Comparison of ENCODE assay signal across 18 cellular contexts in the genomic region with DNA sequence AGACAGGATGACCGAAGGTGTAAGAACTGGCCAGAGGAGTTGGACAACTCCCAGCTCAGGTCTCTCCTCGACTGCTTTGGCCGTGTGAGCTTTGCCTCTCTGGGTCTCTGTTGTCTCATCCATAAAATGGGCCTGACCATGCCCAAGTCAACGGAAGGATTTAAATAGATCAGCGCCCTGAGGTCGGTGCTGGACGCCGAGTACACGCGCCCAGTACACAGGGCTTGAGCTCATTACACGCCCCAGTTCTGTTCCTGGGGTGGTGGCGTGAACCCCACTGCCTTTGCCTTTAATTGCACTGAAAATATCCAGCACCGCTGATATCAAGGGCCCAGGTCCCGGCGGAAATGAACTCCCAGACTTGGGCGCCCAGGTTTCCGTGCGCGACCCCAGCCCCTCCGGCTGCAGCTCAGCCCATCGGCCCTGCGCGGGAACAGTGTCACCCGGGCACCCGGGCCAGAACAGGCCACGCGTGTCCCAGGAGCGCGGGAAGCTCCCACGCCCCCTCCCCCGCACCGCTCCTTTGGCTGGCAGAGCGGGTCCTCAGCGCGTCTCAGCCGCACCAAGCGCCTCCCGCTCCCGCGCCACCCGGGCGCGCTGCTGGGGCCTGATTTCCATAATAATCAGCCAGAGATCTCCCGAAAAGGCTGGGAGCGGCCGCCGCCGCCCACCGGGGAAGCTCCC. TPM values are rescaled to one million over a fixed set of nuclear protein-coding genes. Genes with fewer than 3 reads are reported as not detected.
DNase-seq lines count a peak whose midpoint lies in the region; ATAC-seq and TF ChIP-seq lines count a peak whose summit lies in the region.
"Had no signal": no experiment of that assay in that cellular context is flagged by ENCODE, and none has a peak within 500 bp of the region (broad histone marks: within the 10 kb centered on the region; RNA-seq: fewer than 3 reads in every experiment).

No MANE protein-coding gene starts in this region.

- H3K9me2 ChIP-seq in PC-3 (replicated peaks; ENCODE audit: low read length) (no peaks in the 10 kb centered on the region), neural cell (ENCODE audit: insufficient read depth, low read length) (no peaks in the 10 kb centered on the region)

- no peak for ATAC-seq in PC-3
- ATAC-seq: activated naive CD4-positive, alpha-beta T cell treated with anti-CD3 and anti-CD28 coated beads, Interleukin-2, amount 50 U/mL, for 72 hours; stimulated activated memory B cell treated with anti-CD40 and anti-IgM and Interleukin-4, amounts not matched to agents 10 μg/mL and 1 μg/mL and 100 μg/mL, for 72 hours had no signal

- H3K4me3 Mint-ChIP-seq in type B pancreatic cell = no peak overlapping the region
- H3K4me3 Mint-ChIP-seq: activated B cell treated with CpG ODN at 0.5 μM for 24 hours; stimulated activated memory B cell treated with anti-CD40 and anti-IgM and Interleukin-4, amounts not matched to agents 10 μg/mL and 1 μg/mL and 100 μg/mL, for 72 hours had no signal

- no peaks in the 10 kb centered on the region for H3K36me3 Mint-ChIP-seq in type B pancreatic cell
- H3K36me3 Mint-ChIP-seq: activated naive CD4-positive, alpha-beta T cell treated with anti-CD3 and anti-CD28 coated beads, Interleukin-2, amount 50 U/mL, for 72 hours; stimulated activated memory B cell treated with anti-CD40 and anti-IgM and Interleukin-4, amounts not matched to agents 10 μg/mL and 1 μg/mL and 100 μg/mL, for 72 hours had no signal

- H3K4me3 ChIP-seq in PC-3 (ENCODE audit: low read length) = no peak overlapping the region
- H3K4me3 ChIP-seq in fibroblast of villous mesenchyme (ENCODE audit: low read depth, low read length) = peak overlapping the region; percentile 17
- H3K4me3 ChIP-seq in neural cell (ENCODE audit: low read length) = peak overlapping the region; percentile 63
- H3K4me3 ChIP-seq in spleen = peak overlapping the region in 1 of 8 donors; percentile 8

- H3K4me1 ChIP-seq in PC-3 (ENCODE audit: insufficient read depth, low read length) (peaks cover 56% of the 10 kb centered on the region), spleen (peaks cover 0 to 12% (median 6%) of the 10 kb centered on the region in 6 donors)

- H3K9ac ChIP-seq in PC-3 (ENCODE audit: low read length) = no peak overlapping the region
- H3K9ac ChIP-seq in neural cell (ENCODE audit: low read length) = peak overlapping the region; percentile 46

- TF ChIP-seq CTCF in PC-3 (conservative IDR thresholded peaks at IDR 0.05; ENCODE audit: low read depth, low read length) (no peak), fibroblast of villous mesenchyme (IDR thresholded peaks at IDR 0.05; ENCODE audit: insufficient read depth, low read depth, low read length) (no peak), neural cell (IDR thresholded peaks at IDR 0.05; ENCODE audit: poor library complexity, severe bottlenecking) (no peak), type B pancreatic cell (conservative IDR thresholded peaks at IDR 0.05) (no peak), spleen (IDR thresholded peaks at IDR 0.05 in 8 of 11, conservative IDR thresholded peaks at IDR 0.05 in 3 of 11) (peak in 1 of 11 experiments; percentile 18)

- WGBS in spleen, 5 donors = 9 to 21% (median 11%) methylated on average over 16 to 49 of the region's 49 CpGs

- DNase-seq in COR-L47 (lab: John Stamatoyannopoulos, UW) = peak; percentile 18
- no peak for DNase-seq in PC-3
- DNase-seq in fibroblast of villous mesenchyme (ENCODE audit: low read depth) = no peak
- no peak for DNase-seq in type B pancreatic cell (ENCODE audit: extremely low spot score, unreplicated experiment)
- DNase-seq in HUDEP-2 (lab: John Stamatoyannopoulos, UW; ENCODE audit: unreplicated experiment in 76 of 76) = no peak
- DNase-seq in activated gamma-delta T cell treated with Interleukin-2 at 50 U/mL for 16 hours = no peak
- DNase-seq in spleen = no peak
- DNase-seq: activated B cell treated with CpG ODN at 0.5 μM for 24 hours; activated CD8-positive, alpha-beta memory T cell treated with anti-CD3 and anti-CD28 coated beads, Interleukin-2, amount 50 U/mL, for 48 hours; cerebellar nuclear complex; KG1; NCI-H146; NCI-H82; posterior cingulate gyrus had no signal

- H3K27ac Mint-ChIP-seq in type B pancreatic cell = no peak overlapping the region
- H3K27ac Mint-ChIP-seq: activated naive CD4-positive, alpha-beta T cell treated with anti-CD3 and anti-CD28 coated beads, Interleukin-2, amount 50 U/mL, for 72 hours; stimulated activated memory B cell treated with anti-CD40 and anti-IgM and Interleukin-4, amounts not matched to agents 10 μg/mL and 1 μg/mL and 100 μg/mL, for 72 hours had no signal

- H3K4me2 ChIP-seq in PC-3 (ENCODE audit: low read length) (0 out of 2 replicates have a peak overlapping the region, but pooled peaks have one; percentile 54), neural cell (ENCODE audit: low read length) (no peak overlapping the region)

- POLR2A ChIA-PET in PC-3 (lab: Charles Lee; ENCODE audit: unreplicated experiment) = no interaction called here

- peaks cover 4% of the 10 kb centered on the region for H3K4me1 Mint-ChIP-seq in type B pancreatic cell (ENCODE audit: unreplicated experiment)
- H3K4me1 Mint-ChIP-seq: stimulated activated memory B cell treated with anti-CD40 and anti-IgM and Interleukin-4, amounts not matched to agents 10 μg/mL and 1 μg/mL and 100 μg/mL, for 72 hours had no signal

- no peaks in the 10 kb centered on the region for H3K36me3 ChIP-seq in PC-3 (ENCODE audit: low read depth, low read length)
- no peaks in the 10 kb centered on the region for H3K36me3 ChIP-seq in neural cell (ENCODE audit: insufficient read depth, low read length)
- H3K36me3 ChIP-seq in spleen = no peaks in the 10 kb centered on the region

- H3F3A ChIP-seq in PC-3 (ENCODE audit: low read length, unreplicated experiment) = no peaks in the 10 kb centered on the region
- no peaks in the 10 kb centered on the region for H3F3A ChIP-seq in neural cell (ENCODE audit: insufficient read depth, low read length, poor library complexity, severe bottlenecking)

- H3K9me3 Mint-ChIP-seq in type B pancreatic cell = no peaks in the 10 kb centered on the region
- H3K9me3 Mint-ChIP-seq: activated B cell treated with CpG ODN at 0.5 μM for 24 hours; activated naive CD4-positive, alpha-beta T cell treated with anti-CD3 and anti-CD28 coated beads, Interleukin-2, amount 50 U/mL, for 72 hours; stimulated activated memory B cell treated with anti-CD40 and anti-IgM and Interleukin-4, amounts not matched to agents 10 μg/mL and 1 μg/mL and 100 μg/mL, for 72 hours had no signal

- intact Hi-C loops in PC-3 (cut with micrococcal nuclease) (loop anchor here (5.0 kb wide), 1 partner anchor 108 kb away; no protein-coding TSS in a partner anchor), spleen (cut with DNase I; ENCODE audit: low total_unique reads) (no loop called here)

- BruUV-seq in PC-3 (replicated peaks; lab: Mats Ljungman, UMichigan) = no TSS peak

- no peaks in the 10 kb centered on the region for H4K20me1 ChIP-seq in PC-3 (ENCODE audit: low read length)
- H4K20me1 ChIP-seq in neural cell (ENCODE audit: insufficient read depth) = no peaks in the 10 kb centered on the region

- 0 out of 2 replicates have a peak, but pooled peaks cover 3% of the 10 kb centered on the region for H3K79me2 ChIP-seq in PC-3 (ENCODE audit: low read length)
- H3K79me2 ChIP-seq in neural cell (replicated peaks; ENCODE audit: insufficient read depth, low read length) = no peaks in the 10 kb centered on the region

- H3K9me3 ChIP-seq in PC-3 (ENCODE audit: low read length) (no peaks in the 10 kb centered on the region), neural cell (ENCODE audit: low read length) (no peaks in the 10 kb centered on the region), spleen (no peaks in the 10 kb centered on the region)

- H3K27ac ChIP-seq in PC-3 (ENCODE audit: low read length) (peak overlapping the region; percentile 62), neural cell (ENCODE audit: low read length) (no peak overlapping the region), spleen (no peak overlapping the region)
- H3K27ac ChIP-seq: C4-2B had no signal

- no peak for TF ChIP-seq POLR2A in spleen (IDR thresholded peaks at IDR 0.05)

- H2AFZ ChIP-seq in PC-3 (ENCODE audit: low read length) (no peak overlapping the region), neural cell (ENCODE audit: low read depth, low read length) (no peak overlapping the region)

- no peak for TF ChIP-seq EP300 in neural cell (conservative IDR thresholded peaks at IDR 0.05; ENCODE audit: poor library complexity, severe bottlenecking)

- H3K27me3 Mint-ChIP-seq in type B pancreatic cell = peaks cover 84% of the 10 kb centered on the region

- CTCF ChIA-PET in PC-3 (lab: Charles Lee) = interaction anchor here (0.6 kb wide), 1 partner anchor 65 kb away, joined by 3 read pairs; no protein-coding TSS in a partner anchor

- TF ChIP-seq RAD21 in neural cell (conservative IDR thresholded peaks at IDR 0.05) = no peak

- H3K27me3 ChIP-seq in PC-3 (ENCODE audit: low read length) (no peaks in the 10 kb centered on the region), neural cell (ENCODE audit: insufficient read depth, low read depth, low read length) (peaks cover 38% of the 10 kb centered on the region), spleen (replicated peaks in 1 of 7) (peaks cover 0 to 72% (median 44%) of the 10 kb centered on the region in 7 donors)

TF ChIP-seq in neural cell, 6 proteins besides CTCF, POLR2A, EP300 and RAD21 (continues in another document):
- no peak for TF ChIP-seq MXI1 (conservative IDR thresholded peaks at IDR 0.05; ENCODE audit: poor library complexity, severe bottlenecking)

RNA-seq across cellular contexts. Expression of a gene that starts 42.2 kb away (rescaled TPM):
- total RNA-seq in PC-3 (2014; rRNA removed) (1.9 and 4.6 TPM in 2 replicates), fibroblast of villous mesenchyme (under 0.01 TPM in 2 replicates), type B pancreatic cell (ENCODE audit: low replicate concordance) (not detected in 2 replicates), spleen (100 to 1,000 TPM in 6 of 7 donors, 10 to 100 TPM in 1; 97.5 to 238 (median 118) TPM)
- polyA plus RNA-seq in neural cell (not detected in 2 replicates), spleen (10 to 100 TPM; 35.3 to 58.1 (median 53.6) TPM)
- polyA minus RNA-seq in neural cell = not detected in 2 replicates

Comparison
In these comparisons a context has a peak if more than half of its experiments do, and no peak if none do; other contexts are left out.
1. RNA of a gene that starts 42.2 kb away (total RNA-seq): 97.5 to 238 TPM in spleen; 1.9 to 4.6 TPM in PC-3, not detected in type B pancreatic cell and under 0.01 TPM in fibroblast of villous mesenchyme; every median in the first group is over 10 times any median in the second.